Comparison of ENCODE assay signal across 14 cellular contexts in genomic region chr5:141713616-141714309, GRCh38. TPM values are rescaled to one million over a fixed set of nuclear protein-coding genes. Genes with fewer than 3 reads are reported as not detected.
DNase-seq lines count a peak whose midpoint lies in the region; ATAC-seq, FAIRE-seq and TF ChIP-seq lines count a peak whose summit lies in the region.
"Had no signal": no experiment of that assay in that cellular context is flagged by ENCODE, and none has a peak within 500 bp of the region (broad histone marks: within the 10 kb centered on the region; RNA-seq: fewer than 3 reads in every experiment).

No MANE protein-coding gene starts in this region.

- H4K5ac ChIP-seq in IMR-90 (ENCODE audit: low read depth, low read length): no peak overlapping the region

- no TSS peak for BruUV-seq in IMR-90 (replicated peaks; lab: Mats Ljungman, UMichigan)

- POLR2A ChIA-PET in IMR-90 (lab: Charles Lee; ENCODE audit: unreplicated experiment): no interaction called here

- peaks cover 4% of the 10 kb centered on the region for H3K27me3 Mint-ChIP-seq in glutamatergic neuron (ENCODE audit: unreplicated experiment)

- ATAC-seq in IMR-90 (ENCODE audit: low read depth): no peak

- CTCF ChIA-PET in IMR-90 (lab: Yijun Ruan, JAX): no interaction called here

- H2AFZ ChIP-seq in ACC112 (ENCODE audit: low read length, unreplicated experiment): no peak overlapping the region
- no peak overlapping the region for H2AFZ ChIP-seq in IMR-90 (replicated peaks; ENCODE audit: low read length, poor library complexity)
- H2AFZ ChIP-seq in keratinocyte (ENCODE audit: control insufficient read depth, low read length): peak overlapping the region; percentile 7
- H2AFZ ChIP-seq in neuronal stem cell (ENCODE audit: low read length): no peak overlapping the region

- peak overlapping the region; percentile 46 for H2AK9ac ChIP-seq in IMR-90 (replicated peaks; ENCODE audit: low read depth, low read length, poor library complexity)

- no peak overlapping the region for H4K91ac ChIP-seq in IMR-90 (ENCODE audit: insufficient read depth, low read depth, low read length)
- H4K91ac ChIP-seq in neuronal stem cell (ENCODE audit: low read depth, low read length, poor library complexity): no peak overlapping the region

- no peak overlapping the region for H2BK12ac ChIP-seq in neuronal stem cell (ENCODE audit: low read length)

- intact Hi-C loops in IMR-90 (cut with micrococcal nuclease): no loop called here

- no peak overlapping the region for H3K4me2 ChIP-seq in IMR-90 (ENCODE audit: low read depth, low read length)
- peak overlapping the region; percentile 55 for H3K4me2 ChIP-seq in keratinocyte (ENCODE audit: control insufficient read depth, extremely low read depth, insufficient read depth, low read depth, low read length)
- H3K4me2 ChIP-seq in neuronal stem cell (ENCODE audit: insufficient read depth, low read length, poor library complexity, severe bottlenecking): no peak overlapping the region

- H3K4me1 ChIP-seq in ACC112 (ENCODE audit: control insufficient read depth, insufficient read depth, low read length, unreplicated experiment) (peaks cover 24% of the 10 kb centered on the region), IMR-90 (ENCODE audit: control insufficient read depth, insufficient read depth, low read length) (no peaks in the 10 kb centered on the region), keratinocyte (ENCODE audit: control insufficient read depth, extremely low read depth, insufficient read depth, low read length) (peaks cover 51% of the 10 kb centered on the region), neuronal stem cell (ENCODE audit: control insufficient read depth in 2 of 2, insufficient read depth in 1 of 2, low read depth in 1 of 2, low read length in 2 of 2) (peaks cover 7 to 10% of the 10 kb centered on the region in 2 donors)

- peaks cover 11% of the 10 kb centered on the region for H3K4me1 Mint-ChIP-seq in glutamatergic neuron (ENCODE audit: low read depth, unreplicated experiment)
- H3K4me1 Mint-ChIP-seq: memory B cell had no signal

- H2BK15ac ChIP-seq in IMR-90 (ENCODE audit: low read depth, low read length) (no peak overlapping the region), neuronal stem cell (ENCODE audit: low read length) (no peak overlapping the region)

- no peak overlapping the region for H3K56ac ChIP-seq in IMR-90 (ENCODE audit: extremely low read depth, insufficient read depth, low read length)

- H4K8ac ChIP-seq in IMR-90 (ENCODE audit: low read depth in 2 of 2, low read length in 2 of 2) (no peak overlapping the region), neuronal stem cell (ENCODE audit: low read depth, low read length) (no peak overlapping the region)

- H3K79me1 ChIP-seq in IMR-90 (ENCODE audit: low read depth in 1 of 2, low read length in 2 of 2) (no peaks in the 10 kb centered on the region), neuronal stem cell (ENCODE audit: low read depth, low read length) (no peaks in the 10 kb centered on the region)

- peak; percentile 94 for FAIRE-seq in keratinocyte (lab: Jason Lieb, UNC)
- FAIRE-seq: TTC549 had no signal

- H3K4ac ChIP-seq in IMR-90 (ENCODE audit: low read depth, low read length): no peak overlapping the region
- H3K4ac ChIP-seq in neuronal stem cell (ENCODE audit: low read length): no peak overlapping the region

- H3K27ac Mint-ChIP-seq in glutamatergic neuron (ENCODE audit: unreplicated experiment): no peak overlapping the region
- H3K27ac Mint-ChIP-seq: endodermal cell, memory B cell had no signal

- no peak overlapping the region for H2BK120ac ChIP-seq in IMR-90 (ENCODE audit: low read depth, low read length)
- H2BK120ac ChIP-seq in neuronal stem cell (ENCODE audit: low read depth, low read length): no peak overlapping the region

- H3K14ac ChIP-seq in IMR-90 (replicated peaks; ENCODE audit: low read depth, low read length) (no peak overlapping the region), neuronal stem cell (ENCODE audit: low read length) (no peak overlapping the region)

- no peak for DNase-seq in IMR-90
- DNase-seq in astrocyte of the hippocampus (ENCODE audit: low read depth, low spot score): peak; percentile 24
- DNase-seq in keratinocyte (ENCODE audit: low read depth, low spot score): peak; percentile 97
- no peak for DNase-seq in neuronal stem cell (ENCODE audit: low spot score)
- no peak for DNase-seq in activated CD4-positive, alpha-beta T cell treated with anti-CD3 and anti-CD28 coated beads, Interleukin-2, amount 50 U/mL, for 1 hour
- no peak for DNase-seq in NCI-H2081 treated with DMSO at 0.1 percent for 48 hours (lab: John Stamatoyannopoulos, UW)
- no peak for DNase-seq in glutamatergic neuron
- DNase-seq: activated gamma-delta T cell treated with Interleukin-2 at 50 U/mL for 16 hours, DMS53, endodermal cell, NCI-H187 had no signal

- H3K18ac ChIP-seq in IMR-90 (ENCODE audit: low read depth, low read length): no peak overlapping the region
- H3K18ac ChIP-seq in neuronal stem cell (ENCODE audit: low read length): no peak overlapping the region

- H3K36me3 Mint-ChIP-seq in glutamatergic neuron (ENCODE audit: unreplicated experiment): no peaks in the 10 kb centered on the region
- H3K36me3 Mint-ChIP-seq: memory B cell had no signal

- peaks cover 2% of the 10 kb centered on the region for H3K9me3 Mint-ChIP-seq in glutamatergic neuron (ENCODE audit: unreplicated experiment)
- H3K9me3 Mint-ChIP-seq: endodermal cell, memory B cell had no signal

- H3K36me3 ChIP-seq in ACC112 (ENCODE audit: insufficient read depth, low read length): no peaks in the 10 kb centered on the region
- H3K36me3 ChIP-seq in IMR-90 (ENCODE audit: control insufficient read depth, insufficient read depth, low read length): no peaks in the 10 kb centered on the region
- H3K36me3 ChIP-seq in keratinocyte (ENCODE audit: control insufficient read depth in 2 of 2, extremely low read depth in 1 of 2, insufficient read depth in 2 of 2, low read length in 2 of 2): no peaks in the 10 kb centered on the region
- H3K36me3 ChIP-seq in neuronal stem cell (replicated peaks in 1 of 2; ENCODE audit: control insufficient read depth in 2 of 2, insufficient read depth in 2 of 2, low read length in 2 of 2): no peaks in the 10 kb centered on the region

- H3K4me3 ChIP-seq in ACC112 (ENCODE audit: low read depth, low read length): peak overlapping the region; percentile 21; the same call in 1 of the 2 replicates
- H3K4me3 ChIP-seq in IMR-90 (ENCODE audit: insufficient read depth, low read depth, low read length): no peak overlapping the region
- peak overlapping the region in 2 of 3 experiments; percentile 19 to 21 for H3K4me3 ChIP-seq in keratinocyte (ENCODE audit: control insufficient read depth in 2 of 3, extremely low read depth in 1 of 3, insufficient read depth in 2 of 3, low read depth in 1 of 3, low read length in 3 of 3)
- H3K4me3 ChIP-seq in neuronal stem cell (ENCODE audit: low read length in 2 of 2): no peak overlapping the region

- TF ChIP-seq RAD21 in IMR-90 (IDR thresholded peaks at IDR 0.05; ENCODE audit: low read length): no peak

- H3K27me3 ChIP-seq in ACC112 (ENCODE audit: insufficient read depth, low read length): peaks cover 21% of the 10 kb centered on the region
- H3K27me3 ChIP-seq in IMR-90 (ENCODE audit: control insufficient read depth, insufficient read depth, low read length): peaks cover 59% of the 10 kb centered on the region
- no peaks in the 10 kb centered on the region for H3K27me3 ChIP-seq in keratinocyte (ENCODE audit: control insufficient read depth, extremely low read depth, insufficient read depth, low read length)
- peaks cover 0 to 14% (median 0%) of the 10 kb centered on the region in 3 experiments for H3K27me3 ChIP-seq in neuronal stem cell (ENCODE audit: control insufficient read depth in 3 of 3, insufficient read depth in 3 of 3, low read depth in 1 of 3, low read length in 3 of 3)

- H2AK5ac ChIP-seq in IMR-90 (ENCODE audit: low read depth, low read length) (no peak overlapping the region), neuronal stem cell (ENCODE audit: low read depth, low read length) (no peak overlapping the region)

- H2BK5ac ChIP-seq in IMR-90 (ENCODE audit: low read depth, low read length, poor library complexity, severe bottlenecking): no peak overlapping the region
- no peak overlapping the region for H2BK5ac ChIP-seq in neuronal stem cell (ENCODE audit: low read length)

- TF ChIP-seq CTCF in IMR-90 (conservative IDR thresholded peaks at IDR 0.05; ENCODE audit: low read depth, low read length) (no peak), keratinocyte (optimal IDR thresholded peaks at IDR 0.05 in 1 of 3, IDR thresholded peaks at IDR 0.05 in 1 of 3, conservative IDR thresholded peaks at IDR 0.05 in 1 of 3; ENCODE audit: extremely low read depth in 1 of 3, insufficient read depth in 2 of 3, low read length in 3 of 3) (no peak), glutamatergic neuron (IDR thresholded peaks at IDR 0.05; ENCODE audit: partially characterized antibody, unreplicated experiment) (no peak)

- WGBS in IMR-90 (ENCODE audit: extremely low coverage in 2 of 2, insufficient read length in 1 of 2), 2 experiments: 39% methylated on average over 3 of the region's 7 CpGs; no CpG with 5 or more reads in 1 of the 2 experiments
- no CpG with 5 or more reads among the region's 7 CpGs for WGBS in neuronal stem cell (ENCODE audit: extremely low coverage in 2 of 2, insufficient read length in 2 of 2, insufficient replicate concordance in 1 of 2), 2 donors

- no peak for TF ChIP-seq POLR2A in IMR-90 (IDR thresholded peaks at IDR 0.05; ENCODE audit: low read depth, low read length)

- H3K27ac ChIP-seq in ACC112 (ENCODE audit: low read depth, low read length): 0 out of 2 replicates have a peak overlapping the region, but pooled peaks have one; percentile 13
- H3K27ac ChIP-seq in IMR-90 (ENCODE audit: insufficient read depth, low read length): no peak overlapping the region
- H3K27ac ChIP-seq in keratinocyte (ENCODE audit: control insufficient read depth, insufficient read depth, low read length): peak overlapping the region; percentile 87
- no peak overlapping the region for H3K27ac ChIP-seq in neuronal stem cell (replicated peaks; ENCODE audit: low read length)

- H3K9me3 ChIP-seq in IMR-90 (ENCODE audit: control insufficient read depth, insufficient read depth, low read length) (no peaks in the 10 kb centered on the region), keratinocyte (ENCODE audit: control insufficient read depth, low read depth, low read length) (no peaks in the 10 kb centered on the region), neuronal stem cell (replicated peaks in 1 of 2; ENCODE audit: control insufficient read depth in 2 of 2, insufficient read depth in 1 of 2, low read depth in 1 of 2, low read length in 2 of 2) (no peaks in the 10 kb centered on the region)

- dilution Hi-C loops in IMR-90 (cut with HindIII; ENCODE audit: low sequenced_read_pairs, unreplicated experiment): no loop called here
- dilution Hi-C loops in keratinocyte (cut with MboI; ENCODE audit: extremely low pct_ligation_motif_present, low sequenced_read_pairs): no loop called here

- H3K79me2 ChIP-seq in ACC112 (ENCODE audit: control insufficient read depth, insufficient read depth, low read length, unreplicated experiment): no peaks in the 10 kb centered on the region
- H3K79me2 ChIP-seq in keratinocyte (ENCODE audit: control insufficient read depth, insufficient read depth, low read length): no peaks in the 10 kb centered on the region

- H3K23ac ChIP-seq in IMR-90 (ENCODE audit: low read depth, low read length): no peak overlapping the region
- no peak overlapping the region for H3K23ac ChIP-seq in neuronal stem cell (ENCODE audit: low read depth, low read length, poor library complexity)

- in situ Hi-C loops in IMR-90 (cut with MboI; ENCODE audit: low sequenced_read_pairs): no loop called here

- H3K4me3 Mint-ChIP-seq in glutamatergic neuron (ENCODE audit: unreplicated experiment): no peak overlapping the region
- H3K4me3 Mint-ChIP-seq: endodermal cell, memory B cell had no signal

- H4K20me1 ChIP-seq in IMR-90 (ENCODE audit: insufficient read depth, low read length) (no peaks in the 10 kb centered on the region), keratinocyte (ENCODE audit: control insufficient read depth, extremely low read depth, insufficient read depth, low read length) (no peaks in the 10 kb centered on the region)

- H2BK20ac ChIP-seq in IMR-90 (ENCODE audit: low read depth, low read length): no peak overlapping the region

- no peaks in the 10 kb centered on the region for H3K9me1 ChIP-seq in IMR-90 (ENCODE audit: insufficient read depth, low read length)
- H3K9me1 ChIP-seq in keratinocyte (ENCODE audit: control insufficient read depth, extremely low read depth, insufficient read depth, low read length): no peaks in the 10 kb centered on the region

- H3K9ac ChIP-seq in IMR-90 (ENCODE audit: low read depth, low read length) (no peak overlapping the region), keratinocyte (ENCODE audit: control insufficient read depth, extremely low read depth, insufficient read depth, low read length) (peak overlapping the region; percentile 60), neuronal stem cell (ENCODE audit: low read depth, low read length, poor library complexity) (no peak overlapping the region)

RNA-seq across cellular contexts. Expression of gene ARAP3, which starts 31.7 kb away (rescaled TPM):
- total RNA-seq in IMR-90 (2012; rRNA removed) (1.4 and 2.2 TPM in 2 replicates), glutamatergic neuron (ENCODE audit: unreplicated experiment) (8.6 TPM)
- polyA plus RNA-seq in IMR-90 (2012; rRNA removed) (6.6 and 6.9 TPM in 2 replicates), keratinocyte (1.3 to 2.4 TPM (median 1.3 TPM) in 3 replicates)
- 3.8 and 4.4 TPM in 2 replicates for polyA plus RNA-seq in IMR-90 (2012; cell fraction: cytosol; rRNA removed)
- polyA plus RNA-seq in IMR-90 (2012; cell fraction: nucleus; rRNA removed; ENCODE audit: low replicate concordance): 24.9 and 36.4 TPM in 2 replicates
- polyA plus RNA-seq in keratinocyte (2011; ENCODE audit: low read depth): 0.52 TPM
- polyA plus RNA-seq in keratinocyte (2011; cell fraction: cytosol; rRNA removed): 1.3 and 1.5 TPM in 2 replicates
- 5.5 and 6.3 TPM in 2 replicates for polyA plus RNA-seq in keratinocyte (2011; cell fraction: nucleus; rRNA removed)
- 1.2 and 3.9 TPM in 2 replicates for polyA plus RNA-seq in keratinocyte (2012; ENCODE audit: low replicate concordance)
- polyA minus RNA-seq in keratinocyte: 2.4 to 7.6 TPM (median 2.5 TPM) in 3 replicates
- 4.6 TPM for polyA minus RNA-seq in keratinocyte (2011; cell fraction: cytosol; rRNA and poly(A)+ RNA removed)
- polyA minus RNA-seq in keratinocyte (2011; cell fraction: nucleus; rRNA and poly(A)+ RNA removed): 2.7 and 3.3 TPM in 2 replicates
- polyA plus RNA-seq in neuronal stem cell (2013, experiment 1 of 2): 19.7 TPM
- 19.5 TPM for polyA plus RNA-seq in neuronal stem cell (2013, experiment 2 of 2)

Comparison
In these comparisons a context has a peak if more than half of its experiments do, and no peak if none do; other contexts are left out.
1. H3K27ac ChIP-seq: peak in ACC112 (single experiment) and keratinocyte (single experiment); none in IMR-90 (single experiment) and neuronal stem cell (single experiment).
2. H3K4me3 ChIP-seq: peak in ACC112 (single experiment) and keratinocyte (2 of 3); none in IMR-90 (single experiment) and neuronal stem cell (0 of 2).
3. DNase-seq: peak in astrocyte of the hippocampus (single experiment) and keratinocyte (single experiment); none in IMR-90 (single experiment), neuronal stem cell (single experiment), activated CD4-positive, alpha-beta T cell treated with anti-CD3 and anti-CD28 coated beads, Interleukin-2, amount 50 U/mL, for 1 hour (single experiment), NCI-H2081 treated with DMSO at 0.1 percent for 48 hours (single experiment) and glutamatergic neuron (single experiment).